Comparison of ENCODE assay signal across 8 cellular contexts in genomic region chr11:12673924-12674570, GRCh38. TPM values are rescaled to one million over a fixed set of nuclear protein-coding genes. Genes with fewer than 3 reads are reported as not detected.
DNase-seq lines count a peak whose midpoint lies in the region; ATAC-seq, FAIRE-seq and TF ChIP-seq lines count a peak whose summit lies in the region.

TSS of gene TEAD1 (plus strand) at chr11:12674421.

- peak; percentile 84 for ATAC-seq in GM21723 (IDR thresholded peaks at IDR 0.05; ENCODE audit: unreplicated experiment)

- TF ChIP-seq POLR2A in stomach (IDR thresholded peaks at IDR 0.05), result no peak

- DNase-seq in D341Med (ENCODE audit: low spot score), result peak; percentile 99
- DNase-seq in LHCN-M2 (ENCODE audit: low read depth), result peak; percentile 94
- DNase-seq in SJSA1 (ENCODE audit: low read depth in 1 of 2, low spot score in 2 of 2), result peak; percentile 97
- peak; percentile 84 for DNase-seq in activated naive CD4-positive, alpha-beta T cell treated with anti-CD3 and anti-CD28 coated beads, Interleukin-2, amount 50 U/mL, for 16 hours
- peak; percentile 99 for DNase-seq in frontal cortex (ENCODE audit: low spot score in 2 of 2)
- peak; percentile 98 for DNase-seq in stomach

- H3K9me3 ChIP-seq in SJSA1 (replicated peaks), result no peaks in the 10 kb centered on the region
- no peaks in the 10 kb centered on the region for H3K9me3 ChIP-seq in neuron (ENCODE audit: low read length)
- H3K9me3 ChIP-seq in stomach, result no peaks in the 10 kb centered on the region

- H2AFZ ChIP-seq in neuron (ENCODE audit: low read depth, low read length), result peak within 1 kb of the TSS; percentile 57

- no peak for TF ChIP-seq CTCF in stomach (IDR thresholded peaks at IDR 0.05)

- H3K27ac ChIP-seq in SJSA1, result peak within 1 kb of the TSS; percentile 99
- peak within 1 kb of the TSS; percentile 96 to 100 (median 99) for H3K27ac ChIP-seq in stomach

- intact Hi-C loops in stomach (cut with DNase I; ENCODE audit: low total_unique reads), result no loop called here

- H3K4me3 ChIP-seq in SJSA1 (peak within 1 kb of the TSS; percentile 96), neuron (ENCODE audit: low read length) (peak within 1 kb of the TSS; percentile 99), stomach (peak within 1 kb of the TSS; percentile 66 to 88 (median 76))

- H3K4me1 ChIP-seq in SJSA1 (replicated peaks) (peaks cover 22% of the 10 kb centered on the region), neuron (ENCODE audit: insufficient read depth, low read length) (peaks cover 25% of the 10 kb centered on the region), stomach (peaks cover 8 to 40% (median 29%) of the 10 kb centered on the region in 4 donors)

- H3K27me3 ChIP-seq in SJSA1 (replicated peaks) (no peaks in the 10 kb centered on the region), neuron (ENCODE audit: insufficient read depth, low read length) (no peaks in the 10 kb centered on the region), stomach (peaks cover 0 to 16% (median 0%) of the 10 kb centered on the region in 3 donors)

- H3K36me3 ChIP-seq in SJSA1 (peaks cover 34% of the 10 kb centered on the region), neuron (ENCODE audit: insufficient read depth, low read length) (peaks cover 4% of the 10 kb centered on the region), stomach (no peaks in the 10 kb centered on the region)

- TF ChIP-seq EP300 in stomach (IDR thresholded peaks at IDR 0.05), result peak; percentile 63

- FAIRE-seq in frontal cortex (lab: Jason Lieb, UNC), result no peak

- WGBS in stomach, 5 donors, result 0 to 5% (median 1%) methylated on average over 25 to 95 of the region's 95 CpGs

RNA-seq across cellular contexts. Expression of gene TEAD1, which starts in this region (rescaled TPM):
- total RNA-seq in LHCN-M2 (2014; rRNA removed) (96.7 and 105 TPM in 2 replicates), frontal cortex (12.2 TPM), stomach (100 to 1,000 TPM in 1 of 5 donors, 10 to 100 TPM in 4; 52.5 to 133 (median 85.0) TPM)
- polyA plus RNA-seq in LHCN-M2 (2012), result 43.8 TPM
- 77.0 and 123 TPM in 2 replicates for total RNA-seq in SJSA1 (2014; rRNA removed; shearing (Covaris generic))
- polyA plus RNA-seq in stomach, result 10 to 100 TPM in 1 of 3 donors, 1 to 10 TPM in 2; 4.9 to 13.1 (median 8.4) TPM

Comparison
In these comparisons a context has a peak if more than half of its experiments do, and no peak if none do; other contexts are left out.
1. Peak in every context shown above with its lines: DNase-seq, ATAC-seq, H3K4me3 ChIP-seq and H3K27ac ChIP-seq.